ENCODE assay signal across 8 cellular contexts in genomic region chr4:109703664-109704351, GRCh38. TPM values are rescaled to one million over a fixed set of nuclear protein-coding genes. Genes with fewer than 3 reads are reported as not detected.
A peak's percentile ranks its signal among the peaks of the same experiment; 100 is the strongest.
DNase-seq lines count a peak whose midpoint lies in the region; ATAC-seq, FAIRE-seq and TF ChIP-seq lines count a peak whose summit lies in the region.

No MANE protein-coding gene starts in this region.

- H3K36me3 ChIP-seq in heart right ventricle (peaks cover 0 to 14% (median 0%) of the 10 kb centered on the region in 9 donors), gastrocnemius medialis (no peaks in the 10 kb centered on the region)

- H3K4me3 Mint-ChIP-seq in activated naive CD4-positive, alpha-beta T cell treated with anti-CD3 and anti-CD28 coated beads, Interleukin-2, amount 10 ng/mL, durations not matched to agents 7 days and 5 days: peak overlapping the region; percentile 92
- H3K4me3 Mint-ChIP-seq in WTC11: peak overlapping the region; percentile 90

- H3K36me3 Mint-ChIP-seq in activated naive CD4-positive, alpha-beta T cell treated with anti-CD3 and anti-CD28 coated beads, Interleukin-2, amount 10 ng/mL, durations not matched to agents 7 days and 5 days: peaks cover 19% of the 10 kb centered on the region
- peaks cover 7% of the 10 kb centered on the region for H3K36me3 Mint-ChIP-seq in WTC11

- in situ Hi-C loops in gastrocnemius medialis (cut with MboI; ENCODE audit: low sequenced_read_pairs in 4 of 4): loop anchor here in 3 of 4 donors (10.0 to 25.0 kb wide), 4 partner anchors 108 to 279 kb away; partner anchors contain the start of genes SEC24B (in 2 of the 3), CFI (in 1 of the 3) and GAR1 (in 1 of the 3)

- H3K4me1 ChIP-seq in heart right ventricle (peaks cover 2 to 26% (median 15%) of the 10 kb centered on the region in 9 donors), gastrocnemius medialis (peaks cover 8 to 13% of the 10 kb centered on the region in 2 donors)

- peak overlapping the region in 9 of 10 donors; percentile 78 to 87 (median 81) for H3K27ac ChIP-seq in heart right ventricle
- H3K27ac ChIP-seq in gastrocnemius medialis: peak overlapping the region; percentile 76 to 82 (median 78)

- H3K9me3 Mint-ChIP-seq in activated naive CD4-positive, alpha-beta T cell treated with anti-CD3 and anti-CD28 coated beads, Interleukin-2, amount 10 ng/mL, durations not matched to agents 7 days and 5 days: no peaks in the 10 kb centered on the region
- no peaks in the 10 kb centered on the region for H3K9me3 Mint-ChIP-seq in WTC11

- no peak for TF ChIP-seq CTCF in WTC11 (IDR thresholded peaks at IDR 0.05)
- no peak for TF ChIP-seq CTCF in heart right ventricle (IDR thresholded peaks at IDR 0.05)
- TF ChIP-seq CTCF in gastrocnemius medialis (IDR thresholded peaks at IDR 0.05 in 4 of 5, conservative IDR thresholded peaks at IDR 0.05 in 1 of 5): no peak

- 14 to 18% methylated on average over 11 of the region's 11 CpGs for WGBS in heart right ventricle, 2 donors

- ATAC-seq in WTC11 (no peak), heart right ventricle (peak in 2 of 8 donors; percentile 7 to 15), gastrocnemius medialis (no peak), HG03045 (IDR thresholded peaks at IDR 0.05; ENCODE audit: unreplicated experiment) (no peak)

- no peaks in the 10 kb centered on the region for H3K27me3 Mint-ChIP-seq in activated naive CD4-positive, alpha-beta T cell treated with anti-CD3 and anti-CD28 coated beads, Interleukin-2, amount 10 ng/mL, durations not matched to agents 7 days and 5 days
- no peaks in the 10 kb centered on the region for H3K27me3 Mint-ChIP-seq in WTC11 (ENCODE audit: low read depth)

- H3K4me1 Mint-ChIP-seq in activated naive CD4-positive, alpha-beta T cell treated with anti-CD3 and anti-CD28 coated beads, Interleukin-2, amount 10 ng/mL, durations not matched to agents 7 days and 5 days: peaks cover 34% of the 10 kb centered on the region
- peaks cover 19% of the 10 kb centered on the region for H3K4me1 Mint-ChIP-seq in WTC11

- TF ChIP-seq POLR2A in gastrocnemius medialis (IDR thresholded peaks at IDR 0.05) (no peak), GM12891 (IDR thresholded peaks at IDR 0.05; ENCODE audit: low read depth, low read length) (no peak)

- no peaks in the 10 kb centered on the region for H3K27me3 ChIP-seq in heart right ventricle
- no peaks in the 10 kb centered on the region for H3K27me3 ChIP-seq in gastrocnemius medialis

- H3K4me3 ChIP-seq in heart right ventricle (peak overlapping the region; percentile 64 to 96 (median 86)), gastrocnemius medialis (peak overlapping the region; percentile 79 to 92 (median 82))

- CTCF ChIA-PET in activated naive CD4-positive, alpha-beta T cell treated with anti-CD3 and anti-CD28 coated beads, Interleukin-2, amount 10 ng/mL, durations not matched to agents 7 days and 5 days (lab: Charles Lee): interaction anchor here (0.9 to 2.3 kb wide), 6 partner anchors 27 to 271 kb away, joined by 3 to 6 read pairs (median 3); partner anchors contain the start of genes PLA2G12A and SEC24B
- CTCF ChIA-PET in WTC11 (lab: Charles Lee): interaction anchor here (0.5 to 4.9 kb wide), 15 partner anchors 8 to 282 kb away, joined by 3 to 31 read pairs (median 4); partner anchors contain the start of gene MCUB

- intact Hi-C loops in heart right ventricle (cut with DNase I) (loop anchor here in 9 of 10 donors (2.0 to 10.0 kb wide), 10 partner anchors 98 to 277 kb away; partner anchors contain the start of genes GAR1 (in 8 of the 9), CFI (in 3 of the 9) and MCUB (in 2 of the 9)), gastrocnemius medialis (cut with DNase I; ENCODE audit: low total_unique reads) (loop anchor here (1.0 to 10.0 kb wide), 7 partner anchors 26 to 491 kb away; partner anchors contain the start of genes ELOVL6, GAR1, PLA2G12A and SEC24B)

- no peak for DNase-seq in activated naive CD4-positive, alpha-beta T cell treated with anti-CD3 and anti-CD28 coated beads, Interleukin-2, amount 10 ng/mL, durations not matched to agents 7 days and 5 days
- DNase-seq in activated naive CD4-positive, alpha-beta T cell treated with Interleukin-2 at 50 U/mL for 16 hours: no peak
- DNase-seq in WTC11 (ENCODE audit: low spot score) (no peak), heart right ventricle (no peak), gastrocnemius medialis (no peak), GM12891 (ENCODE audit: insufficient read length, low spot score) (no peak), frontal cortex (ENCODE audit: low spot score in 2 of 2) (no peak)

- H3K9me3 ChIP-seq in heart right ventricle (no peaks in the 10 kb centered on the region), gastrocnemius medialis (no peaks in the 10 kb centered on the region)

- FAIRE-seq in GM12891 (lab: Jason Lieb, UNC): no peak
- FAIRE-seq in frontal cortex (lab: Jason Lieb, UNC): no peak

- peak overlapping the region; percentile 94 for H3K27ac Mint-ChIP-seq in activated naive CD4-positive, alpha-beta T cell treated with anti-CD3 and anti-CD28 coated beads, Interleukin-2, amount 10 ng/mL, durations not matched to agents 7 days and 5 days
- H3K27ac Mint-ChIP-seq in WTC11: 0 out of 2 replicates have a peak overlapping the region, but pooled peaks have one; percentile 50

- POLR2A ChIA-PET in WTC11 (lab: Charles Lee): interaction anchor here (1.2 to 1.7 kb wide), 3 partner anchors 61 to 144 kb away, joined by 3 to 5 read pairs (median 4); partner anchors contain the start of gene MCUB

TF ChIP-seq in WTC11, 78 proteins besides CTCF, POLR2A, EP300 and RAD21 (continues in another document):
- TF ChIP-seq CBFB (CRISPR knock-in tag; IDR thresholded peaks at IDR 0.05; ENCODE audit: low read depth): no peak
- TF ChIP-seq SP1 (CRISPR knock-in tag; conservative IDR thresholded peaks at IDR 0.05): no peak; the same call in 1 of the 2 replicates
- no peak for TF ChIP-seq IRF2 (CRISPR knock-in tag; IDR thresholded peaks at IDR 0.05; ENCODE audit: borderline replicate concordance, low read depth)
- no peak for TF ChIP-seq FOXP4 (CRISPR knock-in tag; IDR thresholded peaks at IDR 0.05)
- no peak for TF ChIP-seq SMAD4 (CRISPR knock-in tag; IDR thresholded peaks at IDR 0.05)

TF ChIP-seq in GM12891, 5 proteins besides CTCF, POLR2A, EP300 and RAD21:
- no peak for TF ChIP-seq POU2F2 (IDR thresholded peaks at IDR 0.05; ENCODE audit: low read depth, low read length)
- TF ChIP-seq TAF1 (IDR thresholded peaks at IDR 0.05; ENCODE audit: low read depth, low read length): no peak
- no peak for TF ChIP-seq PAX5 (IDR thresholded peaks at IDR 0.05; ENCODE audit: insufficient read depth, low read length, severe bottlenecking)
- no peak; the same call in 1 of the 2 replicates for TF ChIP-seq POLR2AphosphoS5 (IDR thresholded peaks at IDR 0.05; ENCODE audit: low read depth, low read length)
- no peak for TF ChIP-seq SPI1 (IDR thresholded peaks at IDR 0.05; ENCODE audit: low read depth, low read length)

RNA-seq across cellular contexts. Expression of gene CASP6, which starts 0.6 kb away (rescaled TPM):
- total RNA-seq in WTC11 (2021): 23.7 to 26.0 TPM (median 24.5 TPM) in 3 replicates
- 10 to 100 TPM in 1 of 10 donors, 1 to 10 TPM in 9; 3.0 to 10.2 (median 6.2) TPM for total RNA-seq in heart right ventricle
- 1 to 10 TPM; 4.7 to 6.7 TPM for polyA plus RNA-seq in heart right ventricle
- total RNA-seq in gastrocnemius medialis: 10 to 100 TPM in 1 of 4 donors, 1 to 10 TPM in 3; 6.6 to 25.2 (median 9.0) TPM
- 10.1 TPM for polyA plus RNA-seq in GM12891 (2012; ENCODE audit: low read depth, missing spikeins)
- 22.4 TPM for total RNA-seq in frontal cortex

RNA-seq across cellular contexts. Expression of gene PLA2G12A, which starts 26.1 kb away (rescaled TPM):
- total RNA-seq in WTC11 (2021) (47.3 to 53.9 TPM (median 53.0 TPM) in 3 replicates), heart right ventricle (100 to 1,000 TPM in 1 of 10 donors, 10 to 100 TPM in 9; 39.4 to 100 (median 50.3) TPM), gastrocnemius medialis (10 to 100 TPM; 26.7 to 83.1 (median 57.6) TPM), frontal cortex (24.5 TPM)
- 10 to 100 TPM; 14.3 to 33.3 TPM for polyA plus RNA-seq in heart right ventricle
- 7.9 TPM for polyA plus RNA-seq in GM12891 (2012; ENCODE audit: low read depth, missing spikeins)
